Comparison of ENCODE assay signal across 22 cellular contexts in genomic region chr7:159237022-159237421, GRCh38.
DNase-seq lines count a peak whose midpoint lies in the region; ATAC-seq and TF ChIP-seq lines count a peak whose summit lies in the region.
"Had no signal": no experiment of that assay in that cellular context is flagged by ENCODE, and none has a peak within 500 bp of the region (broad histone marks: within the 10 kb centered on the region; RNA-seq: fewer than 3 reads in every experiment).

No MANE protein-coding gene starts in this region.

- DNase-seq in MM.1S (no peak), esophagus muscularis mucosa (ENCODE audit: extremely low spot score) (peak; percentile 75), trophoblast cell (peak; percentile 97 to 98), NCI-H69 (lab: John Stamatoyannopoulos, UW) (no peak), islet precursor cell (no peak)
- DNase-seq in stimulated activated naive CD8-positive, alpha-beta T cell treated with anti-CD3 and anti-CD28 coated beads, Interleukin-15, amount 100 ng/mL, for 72 hours = no peak
- DNase-seq: 8988T; ACHN; AML-193; BE2C; Calu3; CD4-positive, alpha-beta T cell; COR-L47; DMS53; DMS79 treated with DMSO at 0.1 percent for 48 hours; GF-D8; GOT3; HFFc6 had no signal

- H3K79me2 ChIP-seq in MM.1S (ENCODE audit: low read length) (no peaks in the 10 kb centered on the region), trophoblast cell (ENCODE audit: control insufficient read depth, insufficient read depth, low read length, poor library complexity) (no peaks in the 10 kb centered on the region)

- intact Hi-C loops in esophagus muscularis mucosa (cut with DNase I) = no loop called here

- H3K27me3 Mint-ChIP-seq in stimulated activated naive CD8-positive, alpha-beta T cell treated with anti-CD3 and anti-CD28 coated beads, Interleukin-15, amount 100 ng/mL, for 72 hours = peaks cover 42% of the 10 kb centered on the region

- no peaks in the 10 kb centered on the region for H3K9me3 Mint-ChIP-seq in stimulated activated naive CD8-positive, alpha-beta T cell treated with anti-CD3 and anti-CD28 coated beads, Interleukin-15, amount 100 ng/mL, for 72 hours
- H3K9me3 Mint-ChIP-seq: CD4-positive, alpha-beta T cell had no signal

- no peak overlapping the region for H3K27ac Mint-ChIP-seq in stimulated activated naive CD8-positive, alpha-beta T cell treated with anti-CD3 and anti-CD28 coated beads, Interleukin-15, amount 100 ng/mL, for 72 hours
- H3K27ac Mint-ChIP-seq: CD14-positive monocyte; CD4-positive, alpha-beta T cell; HFFc6 had no signal

- H3K4me1 ChIP-seq in MM.1S (ENCODE audit: low read length) = no peaks in the 10 kb centered on the region
- H3K4me1 ChIP-seq in esophagus muscularis mucosa = no peaks in the 10 kb centered on the region
- H3K4me1 ChIP-seq in trophoblast cell (ENCODE audit: control insufficient read depth in 1 of 2, insufficient read depth in 2 of 2, low read length in 2 of 2) = no peaks in the 10 kb centered on the region
- H3K4me1 ChIP-seq: A549; BE2C; BLaER1 treated with 17β-estradiol and CSF1 and Interleukin-3, amounts not matched to agents 10 nM and 100 nM; HAP-1 had no signal

- H3F3A ChIP-seq in MM.1S (ENCODE audit: insufficient read depth, low read length) = no peaks in the 10 kb centered on the region

- H2BK120ac ChIP-seq in trophoblast cell (ENCODE audit: insufficient read depth, low read length, poor library complexity) = no peak overlapping the region

- no peak overlapping the region for H4K91ac ChIP-seq in trophoblast cell (ENCODE audit: low read depth, low read length)

- H3K4ac ChIP-seq in trophoblast cell (ENCODE audit: low read depth, low read length) = no peak overlapping the region

- H2AFZ ChIP-seq in MM.1S (ENCODE audit: low read length) (no peak overlapping the region), trophoblast cell (ENCODE audit: insufficient read depth, low read length, poor library complexity) (no peak overlapping the region)

- H3K14ac ChIP-seq in trophoblast cell (ENCODE audit: low read length) = no peak overlapping the region

- no peak for TF ChIP-seq CTCF in MM.1S (IDR thresholded peaks at IDR 0.05; ENCODE audit: low read length)
- TF ChIP-seq CTCF in esophagus muscularis mucosa (IDR thresholded peaks at IDR 0.05) = no peak

- no peak overlapping the region for H2AK5ac ChIP-seq in trophoblast cell (ENCODE audit: low read length)

- no peaks in the 10 kb centered on the region for H3K79me1 ChIP-seq in trophoblast cell (ENCODE audit: low read length)

- H3K9me3 ChIP-seq in MM.1S (replicated peaks; ENCODE audit: insufficient read depth, low read length) = no peaks in the 10 kb centered on the region
- H3K9me3 ChIP-seq in esophagus muscularis mucosa = no peaks in the 10 kb centered on the region
- peaks cover 25% of the 10 kb centered on the region for H3K9me3 ChIP-seq in trophoblast cell (ENCODE audit: insufficient read depth, low read depth, low read length)
- H3K9me3 ChIP-seq: A549, BE2C, HAP-1 had no signal

- H3K36me3 ChIP-seq in MM.1S (replicated peaks; ENCODE audit: insufficient read depth, low read length) = no peaks in the 10 kb centered on the region
- H3K36me3 ChIP-seq in esophagus muscularis mucosa = no peaks in the 10 kb centered on the region
- H3K36me3 ChIP-seq in trophoblast cell (ENCODE audit: control insufficient read depth in 1 of 2, insufficient read depth in 2 of 2, low read length in 2 of 2) = no peaks in the 10 kb centered on the region
- H3K36me3 ChIP-seq: BE2C; BLaER1 treated with 17β-estradiol and CSF1 and Interleukin-3, amounts not matched to agents 10 nM and 100 nM; HAP-1 had no signal

- H3K18ac ChIP-seq in trophoblast cell (ENCODE audit: low read length) = no peak overlapping the region

- H3K27ac ChIP-seq in MM.1S (ENCODE audit: low read length) (no peak overlapping the region), esophagus muscularis mucosa (replicated peaks in 1 of 4) (no peak overlapping the region), trophoblast cell (ENCODE audit: low read depth, low read length) (no peak overlapping the region)
- H3K27ac ChIP-seq: A549; BLaER1 treated with 17β-estradiol and CSF1 and Interleukin-3, amounts not matched to agents 10 nM and 100 nM had no signal

- H3K4me1 Mint-ChIP-seq in stimulated activated naive CD8-positive, alpha-beta T cell treated with anti-CD3 and anti-CD28 coated beads, Interleukin-15, amount 100 ng/mL, for 72 hours = no peaks in the 10 kb centered on the region
- H3K4me1 Mint-ChIP-seq: CD14-positive monocyte had no signal

- WGBS in esophagus muscularis mucosa = 64% methylated on average over 9 of the region's 9 CpGs
- WGBS in trophoblast cell (ENCODE audit: extremely low coverage, insufficient coverage, insufficient read length) = no CpG with 5 or more reads among the region's 9 CpGs

- no peak for ATAC-seq in stimulated activated naive CD8-positive, alpha-beta T cell treated with anti-CD3 and anti-CD28 coated beads, Interleukin-15, amount 100 ng/mL, for 72 hours
- ATAC-seq: A549 had no signal

- H3K4me2 ChIP-seq in MM.1S (ENCODE audit: low read depth, low read length) (peak overlapping the region; percentile 6; the same call in 1 of the 2 replicates), trophoblast cell (ENCODE audit: low read length) (no peak overlapping the region)
- H3K4me2 ChIP-seq: A549; BLaER1 treated with 17β-estradiol and CSF1 and Interleukin-3, amounts not matched to agents 10 nM and 100 nM had no signal

- no peak overlapping the region for H3K4me3 Mint-ChIP-seq in stimulated activated naive CD8-positive, alpha-beta T cell treated with anti-CD3 and anti-CD28 coated beads, Interleukin-15, amount 100 ng/mL, for 72 hours
- H3K4me3 Mint-ChIP-seq: CD14-positive monocyte; CD4-positive, alpha-beta T cell; HFFc6 had no signal

- no peak overlapping the region for H4K8ac ChIP-seq in trophoblast cell (ENCODE audit: low read depth, low read length)

- no peak for TF ChIP-seq POLR2A in esophagus muscularis mucosa (IDR thresholded peaks at IDR 0.05; ENCODE audit: low read depth)

- H3K4me3 ChIP-seq in MM.1S (ENCODE audit: low read length) = no peak overlapping the region
- no peak overlapping the region for H3K4me3 ChIP-seq in esophagus muscularis mucosa
- no peak overlapping the region for H3K4me3 ChIP-seq in trophoblast cell (ENCODE audit: low read depth, low read length)
- H3K4me3 ChIP-seq: A549; BLaER1 treated with 17β-estradiol and CSF1 and Interleukin-3, amounts not matched to agents 10 nM and 100 nM; HAP-1 had no signal

- H4K12ac ChIP-seq in trophoblast cell (ENCODE audit: low read depth, low read length) = no peak overlapping the region

- H3K27me3 ChIP-seq in MM.1S (replicated peaks; ENCODE audit: insufficient read depth, low read length) = no peaks in the 10 kb centered on the region
- peaks cover 0 to 15% (median 0%) of the 10 kb centered on the region in 4 donors for H3K27me3 ChIP-seq in esophagus muscularis mucosa
- no peaks in the 10 kb centered on the region for H3K27me3 ChIP-seq in trophoblast cell (ENCODE audit: insufficient read depth, low read length)
- H3K27me3 ChIP-seq: BE2C; BLaER1 treated with 17β-estradiol and CSF1 and Interleukin-3, amounts not matched to agents 10 nM and 100 nM had no signal

- H4K20me1 ChIP-seq in MM.1S (ENCODE audit: insufficient read depth, low read length) = no peaks in the 10 kb centered on the region
- H4K20me1 ChIP-seq: BLaER1 treated with 17β-estradiol and CSF1 and Interleukin-3, amounts not matched to agents 10 nM and 100 nM had no signal

- H3K9ac ChIP-seq in MM.1S (ENCODE audit: low read length) = no peak overlapping the region
- no peak overlapping the region for H3K9ac ChIP-seq in trophoblast cell (ENCODE audit: low read length)
- H3K9ac ChIP-seq: BLaER1 treated with 17β-estradiol and CSF1 and Interleukin-3, amounts not matched to agents 10 nM and 100 nM had no signal

- no peak for TF ChIP-seq EP300 in esophagus muscularis mucosa (IDR thresholded peaks at IDR 0.05)

- H2BK5ac ChIP-seq in trophoblast cell (ENCODE audit: low read depth, low read length, poor library complexity) = no peak overlapping the region

- no peak overlapping the region for H3K23ac ChIP-seq in trophoblast cell (ENCODE audit: low read length)

- no peaks in the 10 kb centered on the region for H3K9me2 ChIP-seq in MM.1S (replicated peaks; ENCODE audit: insufficient read depth, low read length)

- no peak overlapping the region for H2BK12ac ChIP-seq in trophoblast cell (ENCODE audit: low read length)

Comparison
In these comparisons a context has a peak if more than half of its experiments do, and no peak if none do; other contexts are left out.
1. DNase-seq: peak in esophagus muscularis mucosa (single experiment) and trophoblast cell (2 of 2); none in MM.1S (single experiment), stimulated activated naive CD8-positive, alpha-beta T cell treated with anti-CD3 and anti-CD28 coated beads, Interleukin-15, amount 100 ng/mL, for 72 hours (0 of 2), NCI-H69 (single experiment) and islet precursor cell (single experiment).